Comparison of ENCODE assay signal across 8 cellular contexts in genomic region chr19:43624933-43625332, GRCh38. TPM values are rescaled to one million over a fixed set of nuclear protein-coding genes. Genes with fewer than 3 reads are reported as not detected.
DNase-seq lines count a peak whose midpoint lies in the region; ATAC-seq and TF ChIP-seq lines count a peak whose summit lies in the region.

No MANE protein-coding gene starts in this region.

- no peaks in the 10 kb centered on the region for H3K27me3 ChIP-seq in CD4-positive, alpha-beta T cell (ENCODE audit: control insufficient read depth, insufficient read depth, low read length)
- no peaks in the 10 kb centered on the region for H3K27me3 ChIP-seq in A673 (replicated peaks; ENCODE audit: insufficient read depth, low read depth, low read length, poor library complexity)

- peak; percentile 93 for ATAC-seq in CD4-positive, alpha-beta T cell (ENCODE audit: poor library complexity)
- peak; percentile 79 to 86 for ATAC-seq in stimulated activated naive B cell treated with anti-CD40 and anti-IgM and Interleukin-4, amounts not matched to agents 10 μg/mL and 1 μg/mL and 100 μg/mL, for 72 hours (replicated peaks)
- no peak for ATAC-seq in GM21360 (IDR thresholded peaks at IDR 0.05; ENCODE audit: unreplicated experiment)

- intact Hi-C loops in CD4-positive, alpha-beta T cell (cut with DNase I, micrococcal nuclease): loop anchor here in 1 of 2 experiments (1.0 kb wide), 1 partner anchor 70 kb away; no protein-coding TSS in a partner anchor
- intact Hi-C loops in lower leg skin (cut with DNase I; ENCODE audit: low total_unique reads): no loop called here
- intact Hi-C loops in A673 (cut with micrococcal nuclease; ENCODE audit: unreplicated experiment): no loop called here

- H3K27ac Mint-ChIP-seq in CD4-positive, alpha-beta T cell: peak overlapping the region; percentile 51
- H3K27ac Mint-ChIP-seq in stimulated activated naive B cell treated with anti-CD40 and anti-IgM and Interleukin-4, amounts not matched to agents 10 μg/mL and 1 μg/mL and 100 μg/mL, for 72 hours: no peak overlapping the region

- TF ChIP-seq POLR2A in lower leg skin (IDR thresholded peaks at IDR 0.05): no peak

- TF ChIP-seq CTCF in CD4-positive, alpha-beta T cell (IDR thresholded peaks at IDR 0.05): peak; percentile 52
- no peak for TF ChIP-seq CTCF in lower leg skin (IDR thresholded peaks at IDR 0.05)
- no peak for TF ChIP-seq CTCF in A673 (conservative IDR thresholded peaks at IDR 0.05; ENCODE audit: low read depth, low read length)

- H3K36me3 ChIP-seq in A673 (ENCODE audit: insufficient read depth, low read length, poor library complexity, severe bottlenecking): peaks cover 6% of the 10 kb centered on the region

- no peak overlapping the region for H3K27ac ChIP-seq in CD4-positive, alpha-beta T cell (ENCODE audit: low read depth, low read length)
- H3K27ac ChIP-seq in A673 (ENCODE audit: low read depth, low read length, poor library complexity, severe bottlenecking): no peak overlapping the region

- H3K9me3 Mint-ChIP-seq in CD4-positive, alpha-beta T cell: no peaks in the 10 kb centered on the region
- no peaks in the 10 kb centered on the region for H3K9me3 Mint-ChIP-seq in stimulated activated naive B cell treated with anti-CD40 and anti-IgM and Interleukin-4, amounts not matched to agents 10 μg/mL and 1 μg/mL and 100 μg/mL, for 72 hours

- H3K4me3 Mint-ChIP-seq in CD4-positive, alpha-beta T cell: peak overlapping the region; percentile 60
- H3K4me3 Mint-ChIP-seq in stimulated activated naive B cell treated with anti-CD40 and anti-IgM and Interleukin-4, amounts not matched to agents 10 μg/mL and 1 μg/mL and 100 μg/mL, for 72 hours: peak overlapping the region in 1 of 2 donors; percentile 25

- no peaks in the 10 kb centered on the region for H3K9me3 ChIP-seq in CD4-positive, alpha-beta T cell (ENCODE audit: control insufficient read depth, low read length)
- H3K9me3 ChIP-seq in A673 (ENCODE audit: low read depth, low read length, poor library complexity, severe bottlenecking): no peaks in the 10 kb centered on the region

- BruUV-seq in A673 (replicated peaks; lab: Mats Ljungman, UMichigan): no TSS peak

- peak; percentile 72 to 91 (median 84) for DNase-seq in CD4-positive, alpha-beta T cell
- peak; percentile 74 for DNase-seq in SK-MEL-5 (ENCODE audit: low read depth, low spot score)
- DNase-seq in activated naive CD4-positive, alpha-beta T cell treated with Interleukin-2 at 50 U/mL for 16 hours: peak; percentile 85
- peak; percentile 69 to 93 for DNase-seq in lower leg skin (ENCODE audit: low spot score in 2 of 2)
- peak; percentile 62 for DNase-seq in stimulated activated naive B cell treated with anti-CD40 and anti-IgM and Interleukin-4, amounts not matched to agents 10 μg/mL and 1 μg/mL and 100 μg/mL, for 72 hours
- no peak for DNase-seq in NCI-H524 treated with DMSO at 0.1 percent for 48 hours (lab: John Stamatoyannopoulos, UW)
- DNase-seq in A673 (ENCODE audit: low spot score): no peak

- no peaks in the 10 kb centered on the region for H3K36me3 Mint-ChIP-seq in CD4-positive, alpha-beta T cell (ENCODE audit: low read depth)
- peaks cover 2 to 4% of the 10 kb centered on the region in 2 donors for H3K36me3 Mint-ChIP-seq in stimulated activated naive B cell treated with anti-CD40 and anti-IgM and Interleukin-4, amounts not matched to agents 10 μg/mL and 1 μg/mL and 100 μg/mL, for 72 hours

- peaks cover 37% of the 10 kb centered on the region for H3K4me1 Mint-ChIP-seq in CD4-positive, alpha-beta T cell (ENCODE audit: low read depth)
- peaks cover 20 to 34% of the 10 kb centered on the region in 2 donors for H3K4me1 Mint-ChIP-seq in stimulated activated naive B cell treated with anti-CD40 and anti-IgM and Interleukin-4, amounts not matched to agents 10 μg/mL and 1 μg/mL and 100 μg/mL, for 72 hours

- H3K27me3 Mint-ChIP-seq in CD4-positive, alpha-beta T cell: peaks cover 7% of the 10 kb centered on the region
- H3K27me3 Mint-ChIP-seq in stimulated activated naive B cell treated with anti-CD40 and anti-IgM and Interleukin-4, amounts not matched to agents 10 μg/mL and 1 μg/mL and 100 μg/mL, for 72 hours: peaks cover 20 to 25% of the 10 kb centered on the region in 2 donors

- POLR2A ChIA-PET in CD4-positive, alpha-beta T cell (lab: Charles Lee): no interaction called here
- POLR2A ChIA-PET in A673 (lab: Charles Lee; ENCODE audit: low non-redundant PET): no interaction called here

- CTCF ChIA-PET in CD4-positive, alpha-beta T cell (lab: Charles Lee): interaction anchor here (0.6 kb wide), 1 partner anchor 30 kb away, joined by 4 read pairs; no protein-coding TSS in a partner anchor
- CTCF ChIA-PET in A673 (lab: Charles Lee): no interaction called here

- WGBS in lower leg skin, 2 donors: 10 to 19% methylated on average over 19 to 23 of the region's 30 CpGs

- peaks cover 9% of the 10 kb centered on the region for H3K4me1 ChIP-seq in A673 (ENCODE audit: insufficient read depth, low read length, poor library complexity, severe bottlenecking)

- in situ Hi-C loops in SK-MEL-5 (cut with HindIII; ENCODE audit: low pct_unique_long_range_greater_than_20kb, low sequenced_read_pairs): no loop called here

- H3K4me3 ChIP-seq in lower leg skin (ENCODE audit: low read depth, poor library complexity, severe bottlenecking): no peak overlapping the region
- no peak overlapping the region for H3K4me3 ChIP-seq in A673 (ENCODE audit: low read depth, low read length, poor library complexity, severe bottlenecking)

RNA-seq across cellular contexts. Expression of gene ZNF428, which starts 5.5 kb away (rescaled TPM):
- total RNA-seq in CD4-positive, alpha-beta T cell: 10 to 100 TPM; 22.3 to 24.8 TPM
- total RNA-seq in SK-MEL-5 (2014; rRNA removed; shearing (Covaris generic)): 44.6 and 47.2 TPM in 2 replicates
- polyA plus RNA-seq in SK-MEL-5 (2015; cell fraction: cytosol; rRNA removed): 38.7 and 41.8 TPM in 2 replicates
- polyA plus RNA-seq in SK-MEL-5 (2015; cell fraction: nucleus; rRNA removed): 12.6 and 16.9 TPM in 2 replicates
- total RNA-seq in lower leg skin (10 to 100 TPM in 3 of 4 donors, 1 to 10 TPM in 1; 5.3 to 27.3 (median 15.1) TPM), A673 (2021) (65.7 and 72.4 TPM in 2 replicates)

RNA-seq across cellular contexts. Expression of gene SRRM5, which starts 13.0 kb away (rescaled TPM):
- under 1 TPM; 0.25 to 0.56 TPM for total RNA-seq in CD4-positive, alpha-beta T cell
- not detected in 2 replicates for total RNA-seq in SK-MEL-5 (2014; rRNA removed; shearing (Covaris generic))
- polyA plus RNA-seq in SK-MEL-5 (2015; cell fraction: cytosol; rRNA removed): 0.12 and 0.23 TPM in 2 replicates
- polyA plus RNA-seq in SK-MEL-5 (2015; cell fraction: nucleus; rRNA removed): 0.59 and 0.91 TPM in 2 replicates
- under 1 TPM; 0.15 to 0.27 (median 0.17) TPM for total RNA-seq in lower leg skin
- total RNA-seq in A673 (2021): 0.62 and 0.66 TPM in 2 replicates

RNA-seq across cellular contexts. Expression of gene CADM4, which starts 14.7 kb away (rescaled TPM):
- under 1 TPM; 0.28 to 0.36 TPM for total RNA-seq in CD4-positive, alpha-beta T cell
- total RNA-seq in SK-MEL-5 (2014; rRNA removed; shearing (Covaris generic)): 13.1 and 13.2 TPM in 2 replicates
- 32.8 and 33.5 TPM in 2 replicates for polyA plus RNA-seq in SK-MEL-5 (2015; cell fraction: cytosol; rRNA removed)
- 2.2 and 3.2 TPM in 2 replicates for polyA plus RNA-seq in SK-MEL-5 (2015; cell fraction: nucleus; rRNA removed)
- 10 to 100 TPM; 22.3 to 56.0 (median 29.6) TPM for total RNA-seq in lower leg skin
- 28.7 and 35.2 TPM in 2 replicates for total RNA-seq in A673 (2021)

RNA-seq across cellular contexts. Expression of gene ZNF576, which starts 28.5 kb away (rescaled TPM):
- 1 to 10 TPM; 4.1 to 4.8 TPM for total RNA-seq in CD4-positive, alpha-beta T cell
- 10.5 and 12.7 TPM in 2 replicates for total RNA-seq in SK-MEL-5 (2014; rRNA removed; shearing (Covaris generic))
- 8.2 and 24.0 TPM in 2 replicates for polyA plus RNA-seq in SK-MEL-5 (2015; cell fraction: cytosol; rRNA removed)
- polyA plus RNA-seq in SK-MEL-5 (2015; cell fraction: nucleus; rRNA removed): 4.8 and 10.8 TPM in 2 replicates
- total RNA-seq in lower leg skin (10 to 100 TPM in 3 of 4 donors, 1 to 10 TPM in 1; 4.8 to 16.8 (median 14.3) TPM), A673 (2021) (19.2 and 20.3 TPM in 2 replicates)

RNA-seq across cellular contexts. Expression of gene IRGQ, which starts 29.0 kb away (rescaled TPM):
- total RNA-seq in CD4-positive, alpha-beta T cell: 10 to 100 TPM; 28.9 to 29.8 TPM
- total RNA-seq in SK-MEL-5 (2014; rRNA removed; shearing (Covaris generic)): 18.7 and 20.8 TPM in 2 replicates
- 17.4 and 22.7 TPM in 2 replicates for polyA plus RNA-seq in SK-MEL-5 (2015; cell fraction: cytosol; rRNA removed)
- polyA plus RNA-seq in SK-MEL-5 (2015; cell fraction: nucleus; rRNA removed): 24.5 and 28.3 TPM in 2 replicates
- total RNA-seq in lower leg skin (10 to 100 TPM; 17.4 to 38.9 (median 21.7) TPM), A673 (2021) (34.1 and 37.7 TPM in 2 replicates)

Comparison
In these comparisons a context has a peak if more than half of its experiments do, and no peak if none do; other contexts are left out.
1. DNase-seq: peak in CD4-positive, alpha-beta T cell (10 of 10), SK-MEL-5 (single experiment), activated naive CD4-positive, alpha-beta T cell treated with Interleukin-2 at 50 U/mL for 16 hours (single experiment), lower leg skin (2 of 2) and stimulated activated naive B cell treated with anti-CD40 and anti-IgM and Interleukin-4, amounts not matched to agents 10 μg/mL and 1 μg/mL and 100 μg/mL, for 72 hours (single experiment); none in NCI-H524 treated with DMSO at 0.1 percent for 48 hours (single experiment) and A673 (single experiment).
2. RNA of gene CADM4, which starts 14.7 kb away (total RNA-seq): 22.3 to 56.0 TPM in lower leg skin, 28.7 to 35.2 TPM in A673 and 13.1 to 13.2 TPM in SK-MEL-5; 0.28 to 0.36 TPM in CD4-positive, alpha-beta T cell; every median in the first group is over 10 times any median in the second.